In the genomic region with DNA sequence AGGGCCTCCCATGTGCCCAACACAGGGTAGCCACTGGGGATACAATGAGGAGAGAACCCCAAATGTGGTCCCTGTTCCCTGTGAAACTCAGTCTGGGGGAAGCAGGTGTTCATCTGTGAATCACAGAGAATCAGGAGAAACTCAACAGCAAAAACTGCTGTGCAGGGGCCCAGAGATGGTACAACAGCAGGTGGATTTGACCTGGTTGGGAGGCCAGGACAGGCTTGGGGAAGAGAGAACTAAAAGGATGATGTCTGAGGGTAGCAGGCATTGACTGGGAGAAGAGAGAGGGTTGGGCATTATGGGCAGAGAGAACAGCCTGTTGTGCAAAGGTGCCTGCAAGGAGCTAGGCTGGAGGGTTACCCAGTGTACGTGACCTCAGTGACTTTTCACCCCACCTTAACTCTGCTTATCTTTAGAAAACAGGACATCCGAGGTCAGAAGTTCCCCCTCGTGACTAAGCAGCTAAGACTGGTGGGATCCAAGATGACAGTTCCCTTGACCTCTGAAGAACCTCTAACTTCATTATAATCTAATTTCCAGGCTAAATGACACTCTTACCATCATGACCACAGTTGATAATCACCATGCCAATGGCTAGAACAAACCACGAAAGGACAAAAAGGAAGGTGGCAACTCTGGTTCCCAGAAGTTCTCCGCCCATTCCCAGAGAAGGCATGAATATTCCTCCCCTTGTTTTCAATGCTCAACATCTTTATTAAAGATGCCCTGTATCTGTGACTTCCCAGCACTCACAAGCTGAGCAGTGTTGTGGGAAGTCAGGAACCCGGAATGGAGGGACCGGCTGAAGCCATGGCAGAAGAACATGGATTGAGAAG, we compare ENCODE assay signal across 1 cellular context.
TF ChIP-seq lines count a peak whose summit lies in the region.

No MANE protein-coding gene starts in this region.

TF ChIP-seq in GM12878, 131 proteins besides CTCF, POLR2A, EP300 and RAD21:
- no peak for TF ChIP-seq IRF4 (IDR thresholded peaks at IDR 0.05; ENCODE audit: low read depth, low read length)
- TF ChIP-seq IKZF2 (IDR thresholded peaks at IDR 0.05), result no peak
- TF ChIP-seq, protein P1, sequence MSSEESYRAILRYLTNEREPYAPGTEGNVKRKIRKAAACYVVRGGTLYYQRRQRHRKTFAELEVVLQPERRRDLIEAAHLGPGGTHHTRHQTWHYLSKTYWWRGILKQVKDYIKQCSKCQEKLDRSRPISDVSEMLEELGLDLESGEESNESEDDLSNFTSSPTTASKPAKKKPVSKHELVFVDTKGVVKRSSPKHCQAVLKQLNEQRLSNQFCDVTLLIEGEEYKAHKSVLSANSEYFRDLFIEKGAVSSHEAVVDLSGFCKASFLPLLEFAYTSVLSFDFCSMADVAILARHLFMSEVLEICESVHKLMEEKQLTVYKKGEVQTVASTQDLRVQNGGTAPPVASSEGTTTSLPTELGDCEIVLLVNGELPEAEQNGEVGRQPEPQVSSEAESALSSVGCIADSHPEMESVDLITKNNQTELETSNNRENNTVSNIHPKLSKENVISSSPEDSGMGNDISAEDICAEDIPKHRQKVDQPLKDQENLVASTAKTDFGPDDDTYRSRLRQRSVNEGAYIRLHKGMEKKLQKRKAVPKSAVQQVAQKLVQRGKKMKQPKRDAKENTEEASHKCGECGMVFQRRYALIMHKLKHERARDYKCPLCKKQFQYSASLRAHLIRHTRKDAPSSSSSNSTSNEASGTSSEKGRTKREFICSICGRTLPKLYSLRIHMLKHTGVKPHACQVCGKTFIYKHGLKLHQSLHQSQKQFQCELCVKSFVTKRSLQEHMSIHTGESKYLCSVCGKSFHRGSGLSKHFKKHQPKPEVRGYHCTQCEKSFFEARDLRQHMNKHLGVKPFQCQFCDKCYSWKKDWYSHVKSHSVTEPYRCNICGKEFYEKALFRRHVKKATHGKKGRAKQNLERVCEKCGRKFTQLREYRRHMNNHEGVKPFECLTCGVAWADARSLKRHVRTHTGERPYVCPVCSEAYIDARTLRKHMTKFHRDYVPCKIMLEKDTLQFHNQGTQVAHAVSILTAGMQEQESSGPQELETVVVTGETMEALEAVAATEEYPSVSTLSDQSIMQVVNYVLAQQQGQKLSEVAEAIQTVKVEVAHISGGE (CRISPR knock-in tag; IDR thresholded peaks at IDR 0.05), result no peak
- no peak for TF ChIP-seq RB1 (IDR thresholded peaks at IDR 0.05; ENCODE audit: borderline replicate concordance)
- TF ChIP-seq ZNF622 (IDR thresholded peaks at IDR 0.05), result no peak
- TF ChIP-seq CBX3 (IDR thresholded peaks at IDR 0.05; ENCODE audit: borderline replicate concordance, low read depth), result no peak
- TF ChIP-seq, protein P2, sequence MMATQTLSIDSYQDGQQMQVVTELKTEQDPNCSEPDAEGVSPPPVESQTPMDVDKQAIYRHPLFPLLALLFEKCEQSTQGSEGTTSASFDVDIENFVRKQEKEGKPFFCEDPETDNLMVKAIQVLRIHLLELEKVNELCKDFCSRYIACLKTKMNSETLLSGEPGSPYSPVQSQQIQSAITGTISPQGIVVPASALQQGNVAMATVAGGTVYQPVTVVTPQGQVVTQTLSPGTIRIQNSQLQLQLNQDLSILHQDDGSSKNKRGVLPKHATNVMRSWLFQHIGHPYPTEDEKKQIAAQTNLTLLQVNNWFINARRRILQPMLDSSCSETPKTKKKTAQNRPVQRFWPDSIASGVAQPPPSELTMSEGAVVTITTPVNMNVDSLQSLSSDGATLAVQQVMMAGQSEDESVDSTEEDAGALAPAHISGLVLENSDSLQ (IDR thresholded peaks at IDR 0.05), result no peak
